Comparison of ENCODE assay signal across 12 cellular contexts in genomic region chr1:33341190-33341589, GRCh38. TPM values are rescaled to one million over a fixed set of nuclear protein-coding genes. Genes with fewer than 3 reads are reported as not detected.
DNase-seq lines count a peak whose midpoint lies in the region; ATAC-seq and TF ChIP-seq lines count a peak whose summit lies in the region.
"Had no signal": no experiment of that assay in that cellular context is flagged by ENCODE, and none has a peak within 500 bp of the region (broad histone marks: within the 10 kb centered on the region; RNA-seq: fewer than 3 reads in every experiment).

No MANE protein-coding gene starts in this region.

- H3K4me1 ChIP-seq in GM23338 (ENCODE audit: insufficient read depth), result peaks cover 61% of the 10 kb centered on the region
- peaks cover 76 to 100% of the 10 kb centered on the region in 2 donors for H3K4me1 ChIP-seq in left lung
- H3K4me1 ChIP-seq in stomach, result peaks cover 97 to 100% (median 100%) of the 10 kb centered on the region in 4 donors

- no TSS peak for BruUV-seq in MCF 10A (replicated peaks; lab: Mats Ljungman, UMichigan)

- intact Hi-C loops in MCF 10A (cut with micrococcal nuclease), result no loop called here
- intact Hi-C loops in left lung (cut with DNase I), result no loop called here
- intact Hi-C loops in stomach (cut with DNase I; ENCODE audit: low total_unique reads), result no loop called here

- H3K36me3 ChIP-seq in GM23338 (ENCODE audit: insufficient read depth), result no peaks in the 10 kb centered on the region
- peaks cover 0 to 35% of the 10 kb centered on the region in 2 donors for H3K36me3 ChIP-seq in left lung
- peaks cover 0 to 20% (median 6%) of the 10 kb centered on the region in 4 donors for H3K36me3 ChIP-seq in stomach

- H3F3A ChIP-seq in GM23338 (replicated peaks; ENCODE audit: low read depth), result 0 out of 2 replicates have a peak, but pooled peaks cover 8% of the 10 kb centered on the region

- H3K4me3 ChIP-seq in GM23338 (no peak overlapping the region), left lung (no peak overlapping the region), stomach (peak overlapping the region in 2 of 4 donors; percentile 3 to 43)

- TF ChIP-seq EP300 in stomach (IDR thresholded peaks at IDR 0.05), result no peak

- H3K4me1 Mint-ChIP-seq in GM23338 (peaks cover 68% of the 10 kb centered on the region), MCF 10A (ENCODE audit: insufficient read depth, unreplicated experiment) (peaks cover 67% of the 10 kb centered on the region)

- H3K36me3 Mint-ChIP-seq in GM23338 (ENCODE audit: low read depth) (no peaks in the 10 kb centered on the region), MCF 10A (ENCODE audit: insufficient read depth, unreplicated experiment) (peaks cover 79% of the 10 kb centered on the region)

- CTCF ChIA-PET in MCF 10A (lab: Yijun Ruan, JAX), result interaction anchor here (1.4 to 3.3 kb wide), 3 partner anchors 12 to 46 kb away, joined by 3 to 16 read pairs (median 11); no protein-coding TSS in a partner anchor

- no peak for TF ChIP-seq POLR2A in stomach (IDR thresholded peaks at IDR 0.05)

- TF ChIP-seq CTCF in GM23338 (conservative IDR thresholded peaks at IDR 0.05; ENCODE audit: low read depth in 2 of 2), result no peak
- TF ChIP-seq CTCF in MCF 10A (IDR thresholded peaks at IDR 0.05; ENCODE audit: unreplicated experiment), result no peak
- TF ChIP-seq CTCF in left lung (IDR thresholded peaks at IDR 0.05), result no peak
- TF ChIP-seq CTCF in stomach (IDR thresholded peaks at IDR 0.05), result no peak

- ATAC-seq in GM23338, result no peak
- no peak for ATAC-seq in left lung
- ATAC-seq in HG03159 (IDR thresholded peaks at IDR 0.05; ENCODE audit: unreplicated experiment), result no peak
- no peak for ATAC-seq in HG03342 (IDR thresholded peaks at IDR 0.05; ENCODE audit: unreplicated experiment)

- H3K9me3 Mint-ChIP-seq in GM23338 (no peaks in the 10 kb centered on the region; the same call in 2 of the 3 replicates), MCF 10A (ENCODE audit: unreplicated experiment) (no peaks in the 10 kb centered on the region)

- POLR2A ChIA-PET in MCF 10A (lab: Yijun Ruan, JAX), result interaction anchor here (0.7 to 5.2 kb wide), 5 partner anchors 9 to 86 kb away, joined by 3 to 57 read pairs (median 3); no protein-coding TSS in a partner anchor

- no peak overlapping the region for H2AFZ ChIP-seq in GM23338

- H3K79me2 ChIP-seq in GM23338 (replicated peaks; ENCODE audit: insufficient read depth), result no peaks in the 10 kb centered on the region

- H3K9me2 ChIP-seq in GM23338 (ENCODE audit: insufficient read depth), result no peaks in the 10 kb centered on the region

- H3K4me2 ChIP-seq in GM23338, result peak overlapping the region; percentile 74

- 56 to 76% (median 70%) methylated on average over 6 of the region's 6 CpGs for WGBS in stomach, 5 donors

- DNase-seq in GM23338 (ENCODE audit: low spot score), result no peak
- no peak for DNase-seq in MCF 10A (ENCODE audit: unreplicated experiment)
- no peak for DNase-seq in left lung
- no peak for DNase-seq in stomach
- no peak for DNase-seq in OCI-M2 (lab: John Stamatoyannopoulos, UW; ENCODE audit: unreplicated experiment)
- no peak for DNase-seq in cortex of kidney (lab: John Stamatoyannopoulos, UW)
- DNase-seq: activated naive CD4-positive, alpha-beta T cell treated with Interleukin-2 at 50 U/mL for 16 hours; DND-41; NCI-H1092 had no signal

- no peaks in the 10 kb centered on the region for H3K9me3 ChIP-seq in left lung
- no peaks in the 10 kb centered on the region for H3K9me3 ChIP-seq in stomach

- no peak overlapping the region; the same call in 1 of the 2 replicates for H3K27ac Mint-ChIP-seq in GM23338
- H3K27ac Mint-ChIP-seq in MCF 10A (ENCODE audit: low read depth, unreplicated experiment), result peak overlapping the region; percentile 85

- H4K20me1 ChIP-seq in GM23338 (replicated peaks; ENCODE audit: insufficient read depth), result peaks cover 16% of the 10 kb centered on the region

- H3K27me3 Mint-ChIP-seq in GM23338 (ENCODE audit: insufficient read depth, low read depth, poor library complexity) (peaks cover 29% of the 10 kb centered on the region), MCF 10A (ENCODE audit: insufficient read depth, unreplicated experiment) (no peaks in the 10 kb centered on the region)

- H3K27me3 ChIP-seq in GM23338 (ENCODE audit: insufficient read depth) (peaks cover 86% of the 10 kb centered on the region), left lung (no peaks in the 10 kb centered on the region), stomach (no peaks in the 10 kb centered on the region)

- H3K27ac ChIP-seq in GM23338 (ENCODE audit: low read depth) (no peak overlapping the region), left lung (peak overlapping the region; percentile 71 to 97), stomach (peak overlapping the region; percentile 31 to 100 (median 99))

- H3K4me3 Mint-ChIP-seq in GM23338 (no peak overlapping the region), MCF 10A (ENCODE audit: unreplicated experiment) (peak overlapping the region; percentile 53)

TF ChIP-seq in GM23338, 12 proteins besides CTCF, POLR2A, EP300 and RAD21:
- TF ChIP-seq EZH2phosphoT487 (IDR thresholded peaks at IDR 0.05; ENCODE audit: unreplicated experiment) (no peak), REST (IDR thresholded peaks at IDR 0.05; ENCODE audit: unreplicated experiment) (no peak), JUNB (IDR thresholded peaks at IDR 0.05; ENCODE audit: unreplicated experiment) (no peak)

RNA-seq across cellular contexts. Expression of gene A3GALT2, which starts 20.3 kb away (rescaled TPM):
- not detected in 2 replicates for total RNA-seq in GM23338 (2014; rRNA removed; shearing (Covaris generic))
- not detected in 2 replicates for polyA plus RNA-seq in GM23338 (2016; fragmentation: Nextera tagmentation; extraction: Ambion mirVana)
- total RNA-seq in MCF 10A (2022), result 0.32 TPM in 1 of 2 replicates, not detected in the other
- not detected for total RNA-seq in left lung
- not detected for total RNA-seq in stomach
- polyA plus RNA-seq in stomach, result not detected
- total RNA-seq: epithelial cell of proximal tubule had no signal
